24 cellular contexts compared by ENCODE assay signal in genomic region chr3:124107074-124107473, GRCh38.
A peak's percentile ranks its signal among the peaks of the same experiment; 100 is the strongest.
DNase-seq lines count a peak whose midpoint lies in the region; ATAC-seq and TF ChIP-seq lines count a peak whose summit lies in the region.
"Had no signal": no experiment of that assay in that cellular context is flagged by ENCODE, and none has a peak within 500 bp of the region (broad histone marks: within the 10 kb centered on the region; RNA-seq: fewer than 3 reads in every experiment).

No MANE protein-coding gene starts in this region.

- CTCF ChIA-PET in CD4-positive, alpha-beta memory T cell (lab: Charles Lee; ENCODE audit: partially characterized antibody): interaction anchor here (0.9 to 1.4 kb wide), 2 partner anchors 25 to 34 kb away, joined by 3 to 4 read pairs; no protein-coding TSS in a partner anchor

- no peak for TF ChIP-seq POLR2A in heart left ventricle (IDR thresholded peaks at IDR 0.05)
- no peak for TF ChIP-seq POLR2A in uterus (IDR thresholded peaks at IDR 0.05)

- no peak overlapping the region for H2AK5ac ChIP-seq in mesenchymal stem cell (ENCODE audit: low read length, severe bottlenecking)

- TF ChIP-seq CTCF in heart left ventricle (IDR thresholded peaks at IDR 0.05) (no peak), right atrium auricular region (IDR thresholded peaks at IDR 0.05) (no peak), uterus (IDR thresholded peaks at IDR 0.05) (no peak), BE2C (IDR thresholded peaks at IDR 0.05; ENCODE audit: low read depth, low read length) (no peak)

- H2BK120ac ChIP-seq in mesenchymal stem cell (ENCODE audit: low read depth, low read length): no peak overlapping the region

- no peak overlapping the region for H3K27ac Mint-ChIP-seq in CD4-positive, alpha-beta memory T cell
- H3K27ac Mint-ChIP-seq: natural killer cell; stimulated activated effector memory CD8-positive, alpha-beta T cell treated with anti-CD3 and anti-CD28 coated beads, Interleukin-12 subunit alpha, Interleukin-12 subunit beta, amount 100 ng/mL, for 72 hours had no signal

- peaks cover 0 to 4% (median under 1%) of the 10 kb centered on the region in 8 donors for H3K9me3 Mint-ChIP-seq in CD4-positive, alpha-beta memory T cell
- H3K9me3 Mint-ChIP-seq: activated T-cell treated with anti-CD3 and anti-CD28 coated beads, Interleukin-2, amount 50 U/mL, for 4 hours; stimulated activated effector memory CD8-positive, alpha-beta T cell treated with anti-CD3 and anti-CD28 coated beads, Interleukin-12 subunit alpha, Interleukin-12 subunit beta, amount 100 ng/mL, for 72 hours had no signal

- 27 to 50% (median 32%) methylated on average over 2 of the region's 2 CpGs for WGBS in heart left ventricle, 4 donors
- 82% methylated on average over 1 of the region's 2 CpGs for WGBS in mesenchymal stem cell

- POLR2A ChIA-PET in CD4-positive, alpha-beta memory T cell (lab: Charles Lee; ENCODE audit: partially characterized antibody): no interaction called here

- H3K9me3 ChIP-seq in heart left ventricle (peaks cover 0 to 9% (median 0%) of the 10 kb centered on the region in 12 donors), right atrium auricular region (no peaks in the 10 kb centered on the region), adipocyte (ENCODE audit: control insufficient read depth, low read length) (no peaks in the 10 kb centered on the region), mesenchymal stem cell (ENCODE audit: control insufficient read depth, low read length) (no peaks in the 10 kb centered on the region), uterus (no peaks in the 10 kb centered on the region), BE2C (0 out of 2 replicates have a peak, but pooled peaks cover 4% of the 10 kb centered on the region)
- no peaks in the 10 kb centered on the region for H3K9me3 ChIP-seq in CD4-positive, alpha-beta memory T cell (ENCODE audit: control insufficient read depth in 1 of 2, low read length in 2 of 2)
- H3K9me3 ChIP-seq: body of pancreas, esophagus squamous epithelium, gastrocnemius medialis, HAP-1 had no signal

- H3K4me1 ChIP-seq in heart left ventricle (peaks cover 0 to 24% (median 13%) of the 10 kb centered on the region in 12 donors), right atrium auricular region (peaks cover 0 to 12% of the 10 kb centered on the region in 2 donors), adipocyte (ENCODE audit: control insufficient read depth, insufficient read depth, low read length) (peaks cover 11% of the 10 kb centered on the region), mesenchymal stem cell (ENCODE audit: control insufficient read depth, insufficient read depth, low read depth, low read length) (no peaks in the 10 kb centered on the region), uterus (no peaks in the 10 kb centered on the region), BE2C (peaks cover 13% of the 10 kb centered on the region)
- no peaks in the 10 kb centered on the region for H3K4me1 ChIP-seq in CD4-positive, alpha-beta memory T cell (ENCODE audit: insufficient read depth, low read length)
- H3K4me1 ChIP-seq: body of pancreas, HAP-1 had no signal

- intact Hi-C loops in heart left ventricle (cut with DNase I) (no loop called here), uterus (cut with DNase I; ENCODE audit: low total_unique reads) (no loop called here)
- intact Hi-C loops in CD4-positive, alpha-beta memory T cell (cut with micrococcal nuclease): no loop called here

- H2BK15ac ChIP-seq in mesenchymal stem cell (ENCODE audit: low read depth, poor library complexity, severe bottlenecking): no peak overlapping the region

- H2BK12ac ChIP-seq in mesenchymal stem cell (ENCODE audit: low read length in 2 of 2): no peak overlapping the region

- H4K8ac ChIP-seq in mesenchymal stem cell (ENCODE audit: low read length): no peak overlapping the region

- peak overlapping the region in 3 of 12 donors; percentile 22 to 56 (median 23) for H3K27ac ChIP-seq in heart left ventricle
- peak overlapping the region in 1 of 2 donors; percentile 18 for H3K27ac ChIP-seq in right atrium auricular region
- H3K27ac ChIP-seq in mesenchymal stem cell (ENCODE audit: low read length, poor library complexity, severe bottlenecking): no peak overlapping the region
- peak overlapping the region; percentile 53 to 67 for H3K27ac ChIP-seq in uterus
- no peak overlapping the region for H3K27ac ChIP-seq in CD4-positive, alpha-beta memory T cell (ENCODE audit: low read depth, low read length)
- H3K27ac ChIP-seq: body of pancreas, gastrocnemius medialis, SK-N-MC had no signal

- H4K91ac ChIP-seq in mesenchymal stem cell (ENCODE audit: low read length): no peak overlapping the region

- H3K27me3 Mint-ChIP-seq in CD4-positive, alpha-beta memory T cell: peaks cover 4 to 5% of the 10 kb centered on the region in 2 donors

- no peak for DNase-seq in heart left ventricle
- no peak for DNase-seq in right atrium auricular region (ENCODE audit: low spot score)
- DNase-seq in adipocyte (ENCODE audit: low read depth): peak; percentile 42
- DNase-seq in mesenchymal stem cell: no peak
- DNase-seq in uterus: no peak
- no peak for DNase-seq in BE2C
- DNase-seq in NCI-H2081 (lab: John Stamatoyannopoulos, UW): no peak
- no peak for DNase-seq in CD4-positive, alpha-beta memory T cell
- DNase-seq: activated gamma-delta T cell treated with Interleukin-2 at 50 U/mL for 16 hours; activated T-cell treated with anti-CD3 and anti-CD28 coated beads, Interleukin-2, amount 50 U/mL, for 4 hours; body of pancreas; cerebellar nuclear complex; esophagus squamous epithelium; gastrocnemius medialis; hippocampal formation; Kasumi-1; MV-4-11; natural killer cell; NCI-H774; T-helper 2 cell had no signal

- no peak overlapping the region for H3K4ac ChIP-seq in mesenchymal stem cell (ENCODE audit: low read depth in 1 of 2, low read length in 2 of 2)

- no peak overlapping the region for H3K18ac ChIP-seq in mesenchymal stem cell (ENCODE audit: low read depth in 1 of 2, low read length in 2 of 2)

- no peaks in the 10 kb centered on the region for H3K4me1 Mint-ChIP-seq in CD4-positive, alpha-beta memory T cell
- H3K4me1 Mint-ChIP-seq: natural killer cell; stimulated activated effector memory CD8-positive, alpha-beta T cell treated with anti-CD3 and anti-CD28 coated beads, Interleukin-12 subunit alpha, Interleukin-12 subunit beta, amount 100 ng/mL, for 72 hours had no signal

- H2BK5ac ChIP-seq in mesenchymal stem cell (ENCODE audit: low read depth, low read length, poor library complexity, severe bottlenecking): no peak overlapping the region

- H3K36me3 ChIP-seq in heart left ventricle (no peaks in the 10 kb centered on the region), right atrium auricular region (no peaks in the 10 kb centered on the region), adipocyte (ENCODE audit: control insufficient read depth, insufficient read depth, low read length, severe bottlenecking) (no peaks in the 10 kb centered on the region), mesenchymal stem cell (ENCODE audit: control insufficient read depth in 1 of 2, insufficient read depth in 2 of 2, low read depth in 1 of 2, low read length in 2 of 2) (no peaks in the 10 kb centered on the region), uterus (no peaks in the 10 kb centered on the region), BE2C (peaks cover 7% of the 10 kb centered on the region; the same call in 1 of the 2 replicates)
- H3K36me3 ChIP-seq in CD4-positive, alpha-beta memory T cell (ENCODE audit: insufficient read depth, low read length): no peaks in the 10 kb centered on the region
- H3K36me3 ChIP-seq: esophagus squamous epithelium, gastrocnemius medialis, HAP-1 had no signal

- ATAC-seq in heart left ventricle: peak; percentile 31 to 73 (median 52)
- ATAC-seq: activated T-cell treated with anti-CD3 and anti-CD28 coated beads, Interleukin-2, amount 50 U/mL, for 4 hours; body of pancreas; gastrocnemius medialis; natural killer cell; stimulated activated effector memory CD8-positive, alpha-beta T cell treated with anti-CD3 and anti-CD28 coated beads, Interleukin-12 subunit alpha, Interleukin-12 subunit beta, amount 100 ng/mL, for 72 hours had no signal

- H2AFZ ChIP-seq in mesenchymal stem cell (ENCODE audit: low read depth, low read length): no peak overlapping the region

- H3K79me1 ChIP-seq in mesenchymal stem cell (replicated peaks; ENCODE audit: low read length, poor library complexity, severe bottlenecking): no peaks in the 10 kb centered on the region

- no peaks in the 10 kb centered on the region for H3K36me3 Mint-ChIP-seq in CD4-positive, alpha-beta memory T cell
- H3K36me3 Mint-ChIP-seq: natural killer cell; stimulated activated effector memory CD8-positive, alpha-beta T cell treated with anti-CD3 and anti-CD28 coated beads, Interleukin-12 subunit alpha, Interleukin-12 subunit beta, amount 100 ng/mL, for 72 hours had no signal

- no peak overlapping the region for H3K4me2 ChIP-seq in mesenchymal stem cell (ENCODE audit: low read length, poor library complexity, severe bottlenecking)

- H3K23ac ChIP-seq in mesenchymal stem cell (ENCODE audit: low read length in 2 of 2): no peak overlapping the region

- H3K9ac ChIP-seq in adipocyte (ENCODE audit: low read length) (no peak overlapping the region), mesenchymal stem cell (ENCODE audit: low read length) (peak overlapping the region; percentile 74)

- no peak overlapping the region for H3K4me3 Mint-ChIP-seq in CD4-positive, alpha-beta memory T cell
- H3K4me3 Mint-ChIP-seq: activated T-cell treated with anti-CD3 and anti-CD28 coated beads, Interleukin-2, amount 50 U/mL, for 4 hours; natural killer cell; stimulated activated effector memory CD8-positive, alpha-beta T cell treated with anti-CD3 and anti-CD28 coated beads, Interleukin-12 subunit alpha, Interleukin-12 subunit beta, amount 100 ng/mL, for 72 hours had no signal

- no peaks in the 10 kb centered on the region for H3K27me3 ChIP-seq in heart left ventricle
- H3K27me3 ChIP-seq in right atrium auricular region: no peaks in the 10 kb centered on the region
- no peaks in the 10 kb centered on the region for H3K27me3 ChIP-seq in adipocyte (replicated peaks; ENCODE audit: control insufficient read depth, insufficient read depth, low read length)
- H3K27me3 ChIP-seq in mesenchymal stem cell (ENCODE audit: control insufficient read depth in 1 of 2, insufficient read depth in 1 of 2, low read length in 2 of 2): no peaks in the 10 kb centered on the region
- H3K27me3 ChIP-seq in uterus: no peaks in the 10 kb centered on the region
- no peaks in the 10 kb centered on the region for H3K27me3 ChIP-seq in BE2C
- no peaks in the 10 kb centered on the region for H3K27me3 ChIP-seq in CD4-positive, alpha-beta memory T cell (ENCODE audit: insufficient read depth, low read length)
- H3K27me3 ChIP-seq: body of pancreas, esophagus squamous epithelium, gastrocnemius medialis had no signal

- no peak overlapping the region for H3K14ac ChIP-seq in mesenchymal stem cell (ENCODE audit: low read length in 2 of 2)

- H3K4me3 ChIP-seq in heart left ventricle (no peak overlapping the region), right atrium auricular region (no peak overlapping the region), adipocyte (ENCODE audit: low read length) (no peak overlapping the region), mesenchymal stem cell (ENCODE audit: insufficient read depth in 1 of 2, low read depth in 1 of 2, low read length in 2 of 2) (no peak overlapping the region), uterus (no peak overlapping the region), BE2C (ENCODE audit: low read depth, low read length) (no peak overlapping the region)
- H3K4me3 ChIP-seq in CD4-positive, alpha-beta memory T cell (ENCODE audit: low read length in 2 of 2): no peak overlapping the region
- H3K4me3 ChIP-seq: body of pancreas, esophagus squamous epithelium, gastrocnemius medialis, HAP-1, lung, SK-N-MC had no signal

Comparison
In these comparisons a context has a peak if more than half of its experiments do, and no peak if none do; other contexts are left out.
1. H3K27ac ChIP-seq: peak in uterus (2 of 2); none in mesenchymal stem cell (single experiment) and CD4-positive, alpha-beta memory T cell (single experiment).